ENCODE assay signal across 9 cellular contexts in genomic region chr10:28628184-28628893, GRCh38. TPM values are rescaled to one million over a fixed set of nuclear protein-coding genes. Genes with fewer than 3 reads are reported as not detected.
DNase-seq lines count a peak whose midpoint lies in the region; ATAC-seq and TF ChIP-seq lines count a peak whose summit lies in the region.
"Had no signal": no experiment of that assay in that cellular context is flagged by ENCODE, and none has a peak within 500 bp of the region (broad histone marks: within the 10 kb centered on the region; RNA-seq: fewer than 3 reads in every experiment).

No MANE protein-coding gene starts in this region.

- WGBS in testis, 2 donors, result 38 to 49% methylated on average over 15 of the region's 15 CpGs

- H3K27ac ChIP-seq in RWPE2 (ENCODE audit: poor library complexity, severe bottlenecking), result no peak overlapping the region
- H3K27ac ChIP-seq in testis, result no peak overlapping the region

- H3K4me3 ChIP-seq in RWPE2 (ENCODE audit: severe bottlenecking) (no peak overlapping the region), testis (no peak overlapping the region)

- H3K4me1 Mint-ChIP-seq in activated T-helper 2 cell treated with anti-CD3 and anti-CD28 coated beads, Interferon-gamma antibody, Interleukin-2, Interleukin-4, amounts not matched to agents 10 μg/mL and 5 μg/mL and 100 μg/mL, durations not matched to agents 14 hours and 24 hours and 36 hours (ENCODE audit: low read depth), result peaks cover 4% of the 10 kb centered on the region

- H3K9me3 Mint-ChIP-seq in activated T-helper 2 cell treated with anti-CD3 and anti-CD28 coated beads, Interferon-gamma antibody, Interleukin-2, Interleukin-4, amounts not matched to agents 10 μg/mL and 5 μg/mL and 100 μg/mL, durations not matched to agents 14 hours and 24 hours and 36 hours, result no peaks in the 10 kb centered on the region
- H3K9me3 Mint-ChIP-seq: activated naive CD4-positive, alpha-beta T cell treated with anti-CD3 and anti-CD28 coated beads, Interleukin-2, amount 50 U/mL, for 24 hours had no signal

- TF ChIP-seq POLR2A in testis (IDR thresholded peaks at IDR 0.05), result no peak

- peaks cover 5% of the 10 kb centered on the region for H3K27me3 Mint-ChIP-seq in activated T-helper 2 cell treated with anti-CD3 and anti-CD28 coated beads, Interferon-gamma antibody, Interleukin-2, Interleukin-4, amounts not matched to agents 10 μg/mL and 5 μg/mL and 100 μg/mL, durations not matched to agents 14 hours and 24 hours and 36 hours (ENCODE audit: low read depth)

- DNase-seq in CMK (ENCODE audit: low read depth) (peak; percentile 44), KG1 (lab: John Stamatoyannopoulos, UW) (peak; percentile 15), RWPE2 (ENCODE audit: low spot score) (peak; percentile 59), foreskin melanocyte (peak; percentile 53), occipital lobe (lab: John Stamatoyannopoulos, UW) (peak; percentile 20), testis (peak; percentile 90)
- DNase-seq in activated T-helper 2 cell treated with anti-CD3 and anti-CD28 coated beads, Interferon-gamma antibody, Interleukin-2, Interleukin-4, amounts not matched to agents 10 μg/mL and 5 μg/mL and 100 μg/mL, durations not matched to agents 14 hours and 24 hours and 36 hours (ENCODE audit: low spot score), result peak; percentile 40

- ATAC-seq in GM21367 (IDR thresholded peaks at IDR 0.05; ENCODE audit: unreplicated experiment) (peak; percentile 77), RWPE2 (ENCODE audit: low read depth) (peak; percentile 73)

- H3K4me1 ChIP-seq in RWPE2 (ENCODE audit: insufficient read depth, poor library complexity, severe bottlenecking) (no peaks in the 10 kb centered on the region), testis (no peaks in the 10 kb centered on the region)

- H3K36me3 Mint-ChIP-seq in activated T-helper 2 cell treated with anti-CD3 and anti-CD28 coated beads, Interferon-gamma antibody, Interleukin-2, Interleukin-4, amounts not matched to agents 10 μg/mL and 5 μg/mL and 100 μg/mL, durations not matched to agents 14 hours and 24 hours and 36 hours (ENCODE audit: low read depth), result peaks cover 3% of the 10 kb centered on the region
- H3K36me3 Mint-ChIP-seq: activated naive CD4-positive, alpha-beta T cell treated with anti-CD3 and anti-CD28 coated beads, Interleukin-2, amount 50 U/mL, for 24 hours had no signal

- no peak overlapping the region for H3K4me3 Mint-ChIP-seq in activated T-helper 2 cell treated with anti-CD3 and anti-CD28 coated beads, Interferon-gamma antibody, Interleukin-2, Interleukin-4, amounts not matched to agents 10 μg/mL and 5 μg/mL and 100 μg/mL, durations not matched to agents 14 hours and 24 hours and 36 hours (ENCODE audit: low read depth)
- H3K4me3 Mint-ChIP-seq: activated naive CD4-positive, alpha-beta T cell treated with anti-CD3 and anti-CD28 coated beads, Interleukin-2, amount 50 U/mL, for 24 hours had no signal

- no peaks in the 10 kb centered on the region for H3K36me3 ChIP-seq in RWPE2 (ENCODE audit: low read depth)
- no peaks in the 10 kb centered on the region for H3K36me3 ChIP-seq in testis (ENCODE audit: low read depth, missing control alignments)

- H3K9me3 ChIP-seq in RWPE2 (ENCODE audit: severe bottlenecking) (no peaks in the 10 kb centered on the region), testis (no peaks in the 10 kb centered on the region)

- no peaks in the 10 kb centered on the region for H3K27me3 ChIP-seq in RWPE2 (ENCODE audit: insufficient read depth, poor library complexity, severe bottlenecking)
- H3K27me3 ChIP-seq in testis, result no peaks in the 10 kb centered on the region

- TF ChIP-seq CTCF in RWPE2 (IDR thresholded peaks at IDR 0.05; ENCODE audit: poor library complexity, severe bottlenecking) (peak; percentile 88), testis (IDR thresholded peaks at IDR 0.05) (peak; percentile 57 to 83 (median 67))

- intact Hi-C loops in activated T-helper 2 cell treated with anti-CD3 and anti-CD28 coated beads, Interferon-gamma antibody, Interleukin-2, Interleukin-4, amounts not matched to agents 10 μg/mL and 5 μg/mL and 100 μg/mL, durations not matched to agents 14 hours and 24 hours and 36 hours (cut with micrococcal nuclease), result loop anchor here (1.0 kb wide), 1 partner anchor 676 kb away; no protein-coding TSS in a partner anchor
- intact Hi-C loops in testis (cut with DNase I; ENCODE audit: low total_unique reads), result no loop called here

- no peak overlapping the region for H3K27ac Mint-ChIP-seq in activated T-helper 2 cell treated with anti-CD3 and anti-CD28 coated beads, Interferon-gamma antibody, Interleukin-2, Interleukin-4, amounts not matched to agents 10 μg/mL and 5 μg/mL and 100 μg/mL, durations not matched to agents 14 hours and 24 hours and 36 hours
- H3K27ac Mint-ChIP-seq: activated naive CD4-positive, alpha-beta T cell treated with anti-CD3 and anti-CD28 coated beads, Interleukin-2, amount 50 U/mL, for 24 hours had no signal

RNA-seq across cellular contexts. Expression of gene BAMBI, which starts 49.0 kb away (rescaled TPM):
- 0.16 TPM in 2 replicates for total RNA-seq in activated T-helper 2 cell treated with anti-CD3 and anti-CD28 coated beads, Interferon-gamma antibody, Interleukin-2, Interleukin-4, amounts not matched to agents 10 μg/mL and 5 μg/mL and 100 μg/mL, durations not matched to agents 14 hours and 24 hours and 36 hours
- 2.3 TPM for total RNA-seq in occipital lobe
- 10 to 100 TPM; 49.7 to 59.6 TPM for total RNA-seq in testis
- polyA plus RNA-seq in testis (ENCODE audit: insufficient read depth, low read depth, low replicate concordance), result 24.4 TPM

Comparison
In these comparisons a context has a peak if more than half of its experiments do, and no peak if none do; other contexts are left out.
1. DNase-seq: peak in every context shown above with its lines; median percentile 90 in testis; 59 in RWPE2; 53 in foreskin melanocyte; 44 in CMK; 40 in activated T-helper 2 cell treated with anti-CD3 and anti-CD28 coated beads, Interferon-gamma antibody, Interleukin-2, Interleukin-4, amounts not matched to agents 10 μg/mL and 5 μg/mL and 100 μg/mL, durations not matched to agents 14 hours and 24 hours and 36 hours; 20 in occipital lobe; 15 in KG1.
2. RNA of gene BAMBI, which starts 49.0 kb away (total RNA-seq): 49.7 to 59.6 TPM in testis; 2.3 TPM in occipital lobe (single experiment) and 0.16 TPM in activated T-helper 2 cell treated with anti-CD3 and anti-CD28 coated beads, Interferon-gamma antibody, Interleukin-2, Interleukin-4, amounts not matched to agents 10 μg/mL and 5 μg/mL and 100 μg/mL, durations not matched to agents 14 hours and 24 hours and 36 hours; every median in the first group is over 10 times any median in the second.